In genomic region chr10:110310741-110311140, GRCh38 we compare ENCODE assay signal across 1 cellular context.
TF ChIP-seq lines count a peak whose summit lies in the region.

No MANE protein-coding gene starts in this region.

TF ChIP-seq in WTC11, 78 proteins besides CTCF, POLR2A, EP300 and RAD21 (continued from another document):
- TF ChIP-seq ATF2 (CRISPR knock-in tag; IDR thresholded peaks at IDR 0.05; ENCODE audit: borderline replicate concordance, low read depth) (no peak), ZNF425 (CRISPR knock-in tag; conservative IDR thresholded peaks at IDR 0.05) (no peak), RELA (CRISPR knock-in tag; IDR thresholded peaks at IDR 0.05; ENCODE audit: borderline replicate concordance) (no peak), MLX (CRISPR knock-in tag; IDR thresholded peaks at IDR 0.05) (no peak), ZNF138 (CRISPR knock-in tag; conservative IDR thresholded peaks at IDR 0.05) (no peak), NR1H2 (CRISPR knock-in tag; IDR thresholded peaks at IDR 0.05) (no peak), ZNF219 (CRISPR knock-in tag; IDR thresholded peaks at IDR 0.05; ENCODE audit: borderline replicate concordance) (no peak), MAX (CRISPR knock-in tag; IDR thresholded peaks at IDR 0.05) (no peak), FOXP1 (CRISPR knock-in tag; IDR thresholded peaks at IDR 0.05; ENCODE audit: borderline replicate concordance) (no peak), USF2 (CRISPR knock-in tag; IDR thresholded peaks at IDR 0.05) (no peak), NFYB (CRISPR knock-in tag; conservative IDR thresholded peaks at IDR 0.05; ENCODE audit: low read depth) (no peak), JUN (CRISPR knock-in tag; IDR thresholded peaks at IDR 0.05) (no peak), EMX1 (CRISPR knock-in tag; IDR thresholded peaks at IDR 0.05) (no peak), GTF2I (CRISPR knock-in tag; conservative IDR thresholded peaks at IDR 0.05) (no peak), GABPB1 (CRISPR knock-in tag; IDR thresholded peaks at IDR 0.05) (no peak)
- TF ChIP-seq, protein P1, sequence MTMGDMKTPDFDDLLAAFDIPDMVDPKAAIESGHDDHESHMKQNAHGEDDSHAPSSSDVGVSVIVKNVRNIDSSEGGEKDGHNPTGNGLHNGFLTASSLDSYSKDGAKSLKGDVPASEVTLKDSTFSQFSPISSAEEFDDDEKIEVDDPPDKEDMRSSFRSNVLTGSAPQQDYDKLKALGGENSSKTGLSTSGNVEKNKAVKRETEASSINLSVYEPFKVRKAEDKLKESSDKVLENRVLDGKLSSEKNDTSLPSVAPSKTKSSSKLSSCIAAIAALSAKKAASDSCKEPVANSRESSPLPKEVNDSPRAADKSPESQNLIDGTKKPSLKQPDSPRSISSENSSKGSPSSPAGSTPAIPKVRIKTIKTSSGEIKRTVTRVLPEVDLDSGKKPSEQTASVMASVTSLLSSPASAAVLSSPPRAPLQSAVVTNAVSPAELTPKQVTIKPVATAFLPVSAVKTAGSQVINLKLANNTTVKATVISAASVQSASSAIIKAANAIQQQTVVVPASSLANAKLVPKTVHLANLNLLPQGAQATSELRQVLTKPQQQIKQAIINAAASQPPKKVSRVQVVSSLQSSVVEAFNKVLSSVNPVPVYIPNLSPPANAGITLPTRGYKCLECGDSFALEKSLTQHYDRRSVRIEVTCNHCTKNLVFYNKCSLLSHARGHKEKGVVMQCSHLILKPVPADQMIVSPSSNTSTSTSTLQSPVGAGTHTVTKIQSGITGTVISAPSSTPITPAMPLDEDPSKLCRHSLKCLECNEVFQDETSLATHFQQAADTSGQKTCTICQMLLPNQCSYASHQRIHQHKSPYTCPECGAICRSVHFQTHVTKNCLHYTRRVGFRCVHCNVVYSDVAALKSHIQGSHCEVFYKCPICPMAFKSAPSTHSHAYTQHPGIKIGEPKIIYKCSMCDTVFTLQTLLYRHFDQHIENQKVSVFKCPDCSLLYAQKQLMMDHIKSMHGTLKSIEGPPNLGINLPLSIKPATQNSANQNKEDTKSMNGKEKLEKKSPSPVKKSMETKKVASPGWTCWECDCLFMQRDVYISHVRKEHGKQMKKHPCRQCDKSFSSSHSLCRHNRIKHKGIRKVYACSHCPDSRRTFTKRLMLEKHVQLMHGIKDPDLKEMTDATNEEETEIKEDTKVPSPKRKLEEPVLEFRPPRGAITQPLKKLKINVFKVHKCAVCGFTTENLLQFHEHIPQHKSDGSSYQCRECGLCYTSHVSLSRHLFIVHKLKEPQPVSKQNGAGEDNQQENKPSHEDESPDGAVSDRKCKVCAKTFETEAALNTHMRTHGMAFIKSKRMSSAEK (CRISPR knock-in tag; IDR thresholded peaks at IDR 0.05; ENCODE audit: borderline replicate concordance), result no peak
- TF ChIP-seq, protein P2, sequence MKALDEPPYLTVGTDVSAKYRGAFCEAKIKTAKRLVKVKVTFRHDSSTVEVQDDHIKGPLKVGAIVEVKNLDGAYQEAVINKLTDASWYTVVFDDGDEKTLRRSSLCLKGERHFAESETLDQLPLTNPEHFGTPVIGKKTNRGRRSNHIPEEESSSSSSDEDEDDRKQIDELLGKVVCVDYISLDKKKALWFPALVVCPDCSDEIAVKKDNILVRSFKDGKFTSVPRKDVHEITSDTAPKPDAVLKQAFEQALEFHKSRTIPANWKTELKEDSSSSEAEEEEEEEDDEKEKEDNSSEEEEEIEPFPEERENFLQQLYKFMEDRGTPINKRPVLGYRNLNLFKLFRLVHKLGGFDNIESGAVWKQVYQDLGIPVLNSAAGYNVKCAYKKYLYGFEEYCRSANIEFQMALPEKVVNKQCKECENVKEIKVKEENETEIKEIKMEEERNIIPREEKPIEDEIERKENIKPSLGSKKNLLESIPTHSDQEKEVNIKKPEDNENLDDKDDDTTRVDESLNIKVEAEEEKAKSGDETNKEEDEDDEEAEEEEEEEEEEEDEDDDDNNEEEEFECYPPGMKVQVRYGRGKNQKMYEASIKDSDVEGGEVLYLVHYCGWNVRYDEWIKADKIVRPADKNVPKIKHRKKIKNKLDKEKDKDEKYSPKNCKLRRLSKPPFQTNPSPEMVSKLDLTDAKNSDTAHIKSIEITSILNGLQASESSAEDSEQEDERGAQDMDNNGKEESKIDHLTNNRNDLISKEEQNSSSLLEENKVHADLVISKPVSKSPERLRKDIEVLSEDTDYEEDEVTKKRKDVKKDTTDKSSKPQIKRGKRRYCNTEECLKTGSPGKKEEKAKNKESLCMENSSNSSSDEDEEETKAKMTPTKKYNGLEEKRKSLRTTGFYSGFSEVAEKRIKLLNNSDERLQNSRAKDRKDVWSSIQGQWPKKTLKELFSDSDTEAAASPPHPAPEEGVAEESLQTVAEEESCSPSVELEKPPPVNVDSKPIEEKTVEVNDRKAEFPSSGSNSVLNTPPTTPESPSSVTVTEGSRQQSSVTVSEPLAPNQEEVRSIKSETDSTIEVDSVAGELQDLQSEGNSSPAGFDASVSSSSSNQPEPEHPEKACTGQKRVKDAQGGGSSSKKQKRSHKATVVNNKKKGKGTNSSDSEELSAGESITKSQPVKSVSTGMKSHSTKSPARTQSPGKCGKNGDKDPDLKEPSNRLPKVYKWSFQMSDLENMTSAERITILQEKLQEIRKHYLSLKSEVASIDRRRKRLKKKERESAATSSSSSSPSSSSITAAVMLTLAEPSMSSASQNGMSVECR (CRISPR knock-in tag; IDR thresholded peaks at IDR 0.05; ENCODE audit: borderline replicate concordance), result no peak
